ENCODE assay signal across 12 cellular contexts in genomic region chr20:63176448-63177133, GRCh38. TPM values are rescaled to one million over a fixed set of nuclear protein-coding genes. Genes with fewer than 3 reads are reported as not detected.
DNase-seq lines count a peak whose midpoint lies in the region; ATAC-seq and TF ChIP-seq lines count a peak whose summit lies in the region.
"Had no signal": no experiment of that assay in that cellular context is flagged by ENCODE, and none has a peak within 500 bp of the region (broad histone marks: within the 10 kb centered on the region; RNA-seq: fewer than 3 reads in every experiment).

No MANE protein-coding gene starts in this region.

- peaks cover 15 to 18% of the 10 kb centered on the region in 2 donors for H3K4me1 ChIP-seq in breast epithelium

- no peak for TF ChIP-seq POLR2A in breast epithelium (IDR thresholded peaks at IDR 0.05)

- H3K9me3 ChIP-seq in iPS-18c (ENCODE audit: control insufficient read depth, insufficient read depth, low read length) (peaks cover 5% of the 10 kb centered on the region), breast epithelium (no peaks in the 10 kb centered on the region)

- in situ Hi-C loops in SK-MEL-5 (cut with HindIII; ENCODE audit: low pct_unique_long_range_greater_than_20kb, low sequenced_read_pairs), result no loop called here

- peaks cover 43% of the 10 kb centered on the region for H3K27me3 Mint-ChIP-seq in activated naive CD8-positive, alpha-beta T cell treated with anti-CD3 and anti-CD28 coated beads, Interleukin-2, amount 10 ng/mL, durations not matched to agents 7 days and 5 days
- peaks cover 70% of the 10 kb centered on the region for H3K27me3 Mint-ChIP-seq in activated naive CD8-positive, alpha-beta T cell treated with anti-CD3 and anti-CD28 coated beads for 36 hours

- no peak overlapping the region for H3K27ac ChIP-seq in breast epithelium

- peak overlapping the region; percentile 49 for H3K4me3 Mint-ChIP-seq in activated naive CD8-positive, alpha-beta T cell treated with anti-CD3 and anti-CD28 coated beads, Interleukin-2, amount 10 ng/mL, durations not matched to agents 7 days and 5 days
- H3K4me3 Mint-ChIP-seq in activated naive CD8-positive, alpha-beta T cell treated with anti-CD3 and anti-CD28 coated beads for 36 hours, result no peak overlapping the region

- peaks cover 2% of the 10 kb centered on the region for H3K4me1 Mint-ChIP-seq in activated naive CD8-positive, alpha-beta T cell treated with anti-CD3 and anti-CD28 coated beads, Interleukin-2, amount 10 ng/mL, durations not matched to agents 7 days and 5 days
- peaks cover 10% of the 10 kb centered on the region for H3K4me1 Mint-ChIP-seq in activated naive CD8-positive, alpha-beta T cell treated with anti-CD3 and anti-CD28 coated beads for 36 hours

- POLR2A ChIA-PET in activated naive CD8-positive, alpha-beta T cell treated with anti-CD3 and anti-CD28 coated beads, Interleukin-2, amount 10 ng/mL, durations not matched to agents 7 days and 5 days (lab: Charles Lee), result no interaction called here

- peak overlapping the region; percentile 77 for H3K27ac Mint-ChIP-seq in activated naive CD8-positive, alpha-beta T cell treated with anti-CD3 and anti-CD28 coated beads, Interleukin-2, amount 10 ng/mL, durations not matched to agents 7 days and 5 days
- H3K27ac Mint-ChIP-seq in activated naive CD8-positive, alpha-beta T cell treated with anti-CD3 and anti-CD28 coated beads for 36 hours, result no peak overlapping the region

- H3K27me3 ChIP-seq in breast epithelium, result peaks cover 20 to 97% of the 10 kb centered on the region in 2 donors

- TF ChIP-seq CTCF in breast epithelium (IDR thresholded peaks at IDR 0.05), result no peak

- no peak for DNase-seq in activated naive CD8-positive, alpha-beta T cell treated with anti-CD3 and anti-CD28 coated beads, Interleukin-2, amount 10 ng/mL, durations not matched to agents 7 days and 5 days
- DNase-seq in activated naive CD8-positive, alpha-beta T cell treated with anti-CD3 and anti-CD28 coated beads for 36 hours, result no peak
- DNase-seq in SK-MEL-5 (ENCODE audit: low read depth, low spot score) (peak; percentile 22), superior temporal gyrus (ENCODE audit: extremely low spot score) (peak; percentile 13), NCI-H2196 (lab: John Stamatoyannopoulos, UW; ENCODE audit: unreplicated experiment) (no peak), breast epithelium (ENCODE audit: low spot score in 2 of 2) (no peak)
- DNase-seq: activated CD4-positive, alpha-beta T cell treated with anti-CD3 and anti-CD28 coated beads, Interleukin-2, amount 50 U/mL, for 1 hour; GOT3 had no signal

- H3K4me3 ChIP-seq in iPS-18c (ENCODE audit: insufficient read depth, low read depth, low read length), result peak overlapping the region; percentile 62; the same call in 1 of the 2 replicates
- H3K4me3 ChIP-seq in breast epithelium, result no peak overlapping the region
- H3K4me3 ChIP-seq: lung had no signal

- no peaks in the 10 kb centered on the region for H3K9me3 Mint-ChIP-seq in activated naive CD8-positive, alpha-beta T cell treated with anti-CD3 and anti-CD28 coated beads, Interleukin-2, amount 10 ng/mL, durations not matched to agents 7 days and 5 days
- H3K9me3 Mint-ChIP-seq in activated naive CD8-positive, alpha-beta T cell treated with anti-CD3 and anti-CD28 coated beads for 36 hours, result no peaks in the 10 kb centered on the region

- H3K36me3 ChIP-seq in breast epithelium, result no peaks in the 10 kb centered on the region

- ATAC-seq in activated naive CD8-positive, alpha-beta T cell treated with anti-CD3 and anti-CD28 coated beads, Interleukin-2, amount 10 ng/mL, durations not matched to agents 7 days and 5 days (ENCODE audit: low read depth), result no peak
- ATAC-seq in GM19397 (IDR thresholded peaks at IDR 0.05; ENCODE audit: unreplicated experiment), result no peak

- intact Hi-C loops in breast epithelium (cut with DNase I; ENCODE audit: low total_unique reads), result loop anchor here (5.0 kb wide), 1 partner anchor 459 kb away; no protein-coding TSS in a partner anchor

- no peaks in the 10 kb centered on the region for H3K36me3 Mint-ChIP-seq in activated naive CD8-positive, alpha-beta T cell treated with anti-CD3 and anti-CD28 coated beads, Interleukin-2, amount 10 ng/mL, durations not matched to agents 7 days and 5 days
- H3K36me3 Mint-ChIP-seq in activated naive CD8-positive, alpha-beta T cell treated with anti-CD3 and anti-CD28 coated beads for 36 hours, result no peaks in the 10 kb centered on the region

RNA-seq across cellular contexts. Expression of gene YTHDF1, which starts 39.3 kb away (rescaled TPM):
- total RNA-seq in activated naive CD8-positive, alpha-beta T cell treated with anti-CD3 and anti-CD28 coated beads, Interleukin-2, amount 10 ng/mL, durations not matched to agents 7 days and 5 days, result 10 to 100 TPM; 38.0 to 41.2 TPM
- 10 to 100 TPM; 47.4 to 48.3 TPM for total RNA-seq in activated naive CD8-positive, alpha-beta T cell treated with anti-CD3 and anti-CD28 coated beads for 36 hours
- 28.7 and 31.8 TPM in 2 replicates for total RNA-seq in SK-MEL-5 (2014; rRNA removed; shearing (Covaris generic))
- 40.5 and 54.2 TPM in 2 replicates for polyA plus RNA-seq in SK-MEL-5 (2015; cell fraction: cytosol; rRNA removed)
- polyA plus RNA-seq in SK-MEL-5 (2015; cell fraction: nucleus; rRNA removed), result 110 and 111 TPM in 2 replicates
- 10 to 100 TPM; 23.0 to 32.8 (median 28.2) TPM for total RNA-seq in breast epithelium

RNA-seq across cellular contexts. Expression of gene BIRC7, which starts 59.1 kb away (rescaled TPM):
- not detected for total RNA-seq in activated naive CD8-positive, alpha-beta T cell treated with anti-CD3 and anti-CD28 coated beads, Interleukin-2, amount 10 ng/mL, durations not matched to agents 7 days and 5 days
- under 1 TPM; 0.23 to 0.34 TPM for total RNA-seq in activated naive CD8-positive, alpha-beta T cell treated with anti-CD3 and anti-CD28 coated beads for 36 hours
- 7.7 and 12.3 TPM in 2 replicates for total RNA-seq in SK-MEL-5 (2014; rRNA removed; shearing (Covaris generic))
- polyA plus RNA-seq in SK-MEL-5 (2015; cell fraction: cytosol; rRNA removed), result 8.4 and 9.4 TPM in 2 replicates
- polyA plus RNA-seq in SK-MEL-5 (2015; cell fraction: nucleus; rRNA removed), result 69.9 and 108 TPM in 2 replicates
- 1 to 10 TPM in 1 of 3 donors, under 1 TPM in 1, not detected in 1; 0.32 to 1.2 TPM for total RNA-seq in breast epithelium
- total RNA-seq: pulmonary artery endothelial cell had no signal

Comparison
In these comparisons a context has a peak if more than half of its experiments do, and no peak if none do; other contexts are left out.
1. DNase-seq: peak in SK-MEL-5 (single experiment) and superior temporal gyrus (single experiment); none in activated naive CD8-positive, alpha-beta T cell treated with anti-CD3 and anti-CD28 coated beads, Interleukin-2, amount 10 ng/mL, durations not matched to agents 7 days and 5 days (single experiment), activated naive CD8-positive, alpha-beta T cell treated with anti-CD3 and anti-CD28 coated beads for 36 hours (single experiment), NCI-H2196 (single experiment) and breast epithelium (0 of 2).